In the genomic region with DNA sequence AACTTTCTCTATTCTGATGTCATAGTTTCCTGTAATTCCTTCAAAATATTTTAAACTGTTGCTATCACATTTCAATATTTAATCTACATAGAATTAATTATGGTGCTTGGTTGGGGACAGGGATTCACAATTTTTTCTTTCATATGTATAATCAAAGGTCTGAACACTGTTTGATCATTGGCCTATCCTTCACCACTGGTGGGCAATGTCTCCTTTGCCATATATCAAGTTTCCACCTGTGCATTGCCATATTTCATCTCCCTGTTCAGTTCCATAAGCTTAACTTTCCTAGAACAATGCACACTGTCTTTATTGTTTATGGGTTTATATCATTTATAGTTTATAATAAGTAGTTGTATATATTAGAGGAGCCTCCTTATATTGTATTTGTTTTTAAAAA, we compare ENCODE assay signal across 15 cellular contexts.
"Had no signal": no experiment of that assay in that cellular context is flagged by ENCODE, and none has a peak within 500 bp of the region (broad histone marks: within the 10 kb centered on the region; RNA-seq: fewer than 3 reads in every experiment).

No MANE protein-coding gene starts in this region.

- H3K27me3 Mint-ChIP-seq: activated CD4-positive, alpha-beta memory T cell treated with anti-CD3 and anti-CD28 coated beads for 36 hours; activated CD8-positive, alpha-beta memory T cell treated with anti-CD3 and anti-CD28 coated beads, Interleukin-2, amount 10 ng/mL, durations not matched to agents 7 days and 5 days; activated naive CD4-positive, alpha-beta T cell treated with anti-CD3 and anti-CD28 coated beads, Interleukin-2, amount 10 ng/mL, durations not matched to agents 7 days and 5 days; stimulated activated naive CD8-positive, alpha-beta T cell treated with anti-CD3 and anti-CD28 coated beads, Interleukin-15, amount 100 ng/mL, for 72 hours; type B pancreatic cell had no signal

- H3K4me3 Mint-ChIP-seq: activated CD4-positive, alpha-beta memory T cell treated with anti-CD3 and anti-CD28 coated beads for 36 hours; activated CD8-positive, alpha-beta memory T cell treated with anti-CD3 and anti-CD28 coated beads, Interleukin-2, amount 10 ng/mL, durations not matched to agents 7 days and 5 days; activated naive CD4-positive, alpha-beta T cell treated with anti-CD3 and anti-CD28 coated beads, Interleukin-2, amount 10 ng/mL, durations not matched to agents 7 days and 5 days; neural progenitor cell; stimulated activated naive CD8-positive, alpha-beta T cell treated with anti-CD3 and anti-CD28 coated beads, Interleukin-15, amount 100 ng/mL, for 72 hours; type B pancreatic cell had no signal

- H3K27me3 ChIP-seq: cardiac muscle cell, esophagus muscularis mucosa, neural progenitor cell, right lobe of liver had no signal

- FAIRE-seq: astrocyte had no signal

- H3K27ac ChIP-seq: cardiac muscle cell, esophagus muscularis mucosa, neural progenitor cell, psoas muscle, right lobe of liver, WERI-Rb-1 had no signal

- DNase-seq: activated CD4-positive, alpha-beta memory T cell treated with anti-CD3 and anti-CD28 coated beads for 36 hours; activated CD8-positive, alpha-beta memory T cell treated with anti-CD3 and anti-CD28 coated beads, Interleukin-2, amount 10 ng/mL, durations not matched to agents 7 days and 5 days; activated naive CD4-positive, alpha-beta T cell treated with anti-CD3 and anti-CD28 coated beads, Interleukin-2, amount 10 ng/mL, durations not matched to agents 7 days and 5 days; activated T-cell treated with anti-CD3 and anti-CD28 coated beads, Interleukin-2, amount 50 U/mL, for 1 hour; foreskin melanocyte; head of caudate nucleus; psoas muscle; right lobe of liver; stimulated activated naive CD8-positive, alpha-beta T cell treated with anti-CD3 and anti-CD28 coated beads, Interleukin-15, amount 100 ng/mL, for 72 hours; WERI-Rb-1 had no signal

- H3K4me3 ChIP-seq: cardiac muscle cell, esophagus muscularis mucosa, neural progenitor cell, psoas muscle, right lobe of liver had no signal

- H2AFZ ChIP-seq: neural progenitor cell had no signal

- H3K36me3 ChIP-seq: cardiac muscle cell, esophagus muscularis mucosa, neural progenitor cell, right lobe of liver, WERI-Rb-1 had no signal

- H3K4me2 ChIP-seq: neural progenitor cell had no signal

- H3K4me1 Mint-ChIP-seq: activated CD8-positive, alpha-beta memory T cell treated with anti-CD3 and anti-CD28 coated beads, Interleukin-2, amount 10 ng/mL, durations not matched to agents 7 days and 5 days; activated naive CD4-positive, alpha-beta T cell treated with anti-CD3 and anti-CD28 coated beads, Interleukin-2, amount 10 ng/mL, durations not matched to agents 7 days and 5 days; neural progenitor cell; stimulated activated naive CD8-positive, alpha-beta T cell treated with anti-CD3 and anti-CD28 coated beads, Interleukin-15, amount 100 ng/mL, for 72 hours had no signal

- ATAC-seq: activated CD8-positive, alpha-beta memory T cell treated with anti-CD3 and anti-CD28 coated beads, Interleukin-2, amount 10 ng/mL, durations not matched to agents 7 days and 5 days; psoas muscle; right lobe of liver; stimulated activated naive CD8-positive, alpha-beta T cell treated with anti-CD3 and anti-CD28 coated beads, Interleukin-15, amount 100 ng/mL, for 72 hours had no signal

- H3K27ac Mint-ChIP-seq: activated CD4-positive, alpha-beta memory T cell treated with anti-CD3 and anti-CD28 coated beads for 36 hours; activated CD8-positive, alpha-beta memory T cell treated with anti-CD3 and anti-CD28 coated beads, Interleukin-2, amount 10 ng/mL, durations not matched to agents 7 days and 5 days; activated naive CD4-positive, alpha-beta T cell treated with anti-CD3 and anti-CD28 coated beads, Interleukin-2, amount 10 ng/mL, durations not matched to agents 7 days and 5 days; neural progenitor cell; stimulated activated naive CD8-positive, alpha-beta T cell treated with anti-CD3 and anti-CD28 coated beads, Interleukin-15, amount 100 ng/mL, for 72 hours; type B pancreatic cell had no signal

- H3K9ac ChIP-seq: neural progenitor cell had no signal

- H3K9me3 Mint-ChIP-seq: activated naive CD4-positive, alpha-beta T cell treated with anti-CD3 and anti-CD28 coated beads, Interleukin-2, amount 10 ng/mL, durations not matched to agents 7 days and 5 days; type B pancreatic cell had no signal

- H3K4me1 ChIP-seq: esophagus muscularis mucosa, neural progenitor cell, psoas muscle, right lobe of liver had no signal

- H3K36me3 Mint-ChIP-seq: activated CD4-positive, alpha-beta memory T cell treated with anti-CD3 and anti-CD28 coated beads for 36 hours; activated CD8-positive, alpha-beta memory T cell treated with anti-CD3 and anti-CD28 coated beads, Interleukin-2, amount 10 ng/mL, durations not matched to agents 7 days and 5 days; activated naive CD4-positive, alpha-beta T cell treated with anti-CD3 and anti-CD28 coated beads, Interleukin-2, amount 10 ng/mL, durations not matched to agents 7 days and 5 days; neural progenitor cell; type B pancreatic cell had no signal

- H3K9me3 ChIP-seq: psoas muscle, right lobe of liver had no signal
